Comparison of ENCODE assay signal across 11 cellular contexts in genomic region chr1:228163004-228163753, GRCh38. TPM values are rescaled to one million over a fixed set of nuclear protein-coding genes. Genes with fewer than 3 reads are reported as not detected.
A peak's percentile ranks its signal among the peaks of the same experiment; 100 is the strongest.
DNase-seq lines count a peak whose midpoint lies in the region; TF ChIP-seq lines count a peak whose summit lies in the region.
"Had no signal": no experiment of that assay in that cellular context is flagged by ENCODE, and none has a peak within 500 bp of the region (broad histone marks: within the 10 kb centered on the region; RNA-seq: fewer than 3 reads in every experiment).

No MANE protein-coding gene starts in this region.

- no peaks in the 10 kb centered on the region for H3K27me3 ChIP-seq in WERI-Rb-1 (ENCODE audit: insufficient read depth, low read depth, severe bottlenecking)
- H3K27me3 ChIP-seq in neuronal stem cell (ENCODE audit: control insufficient read depth in 3 of 3, insufficient read depth in 3 of 3, low read depth in 1 of 3, low read length in 3 of 3) = no peaks in the 10 kb centered on the region
- H3K27me3 ChIP-seq: Peyer's patch had no signal

- peak overlapping the region; percentile 86 for H2AK5ac ChIP-seq in neuronal stem cell (ENCODE audit: low read depth, low read length)

- no peak overlapping the region for H2BK120ac ChIP-seq in neuronal stem cell (ENCODE audit: low read depth, low read length)

- no peak overlapping the region for H3K4ac ChIP-seq in neuronal stem cell (ENCODE audit: low read length)

- H3K9me3 ChIP-seq in WERI-Rb-1 (ENCODE audit: severe bottlenecking) = no peaks in the 10 kb centered on the region
- no peaks in the 10 kb centered on the region for H3K9me3 ChIP-seq in neuronal stem cell (replicated peaks in 1 of 2; ENCODE audit: control insufficient read depth in 2 of 2, insufficient read depth in 1 of 2, low read depth in 1 of 2, low read length in 2 of 2)
- H3K9me3 ChIP-seq: Peyer's patch had no signal

- no peaks in the 10 kb centered on the region for H3K36me3 ChIP-seq in WERI-Rb-1
- H3K36me3 ChIP-seq in neuronal stem cell (replicated peaks in 1 of 2; ENCODE audit: control insufficient read depth in 2 of 2, insufficient read depth in 2 of 2, low read length in 2 of 2) = no peaks in the 10 kb centered on the region
- H3K36me3 ChIP-seq: Peyer's patch had no signal

- DNase-seq in AG20443 (ENCODE audit: low spot score) = peak; percentile 35
- DNase-seq in WERI-Rb-1 = no peak
- DNase-seq in fibroblast of pulmonary artery (ENCODE audit: low read depth) = peak; percentile 60
- no peak for DNase-seq in neuronal stem cell (ENCODE audit: low spot score)
- DNase-seq in NCI-H2171 treated with DMSO at 0.1 percent for 48 hours (lab: John Stamatoyannopoulos, UW) = no peak
- no peak for DNase-seq in activated gamma-delta T cell treated with Interleukin-2 at 50 U/mL for 16 hours
- DNase-seq in activated naive CD4-positive, alpha-beta T cell treated with anti-CD3 and anti-CD28 coated beads, Interleukin-2, amount 50 U/mL, for 16 hours = no peak
- no peak for DNase-seq in activated gamma-delta T cell (lab: John Stamatoyannopoulos, UW)
- DNase-seq: Karpas-422; stimulated activated CD4-positive, alpha-beta T cell treated with anti-CD3 and anti-CD28 coated beads, Interleukin-15, amount 100 ng/mL, for 24 hours had no signal

- H4K8ac ChIP-seq in neuronal stem cell (ENCODE audit: low read depth, low read length) = no peak overlapping the region

- H3K4me2 ChIP-seq in neuronal stem cell (ENCODE audit: insufficient read depth, low read length, poor library complexity, severe bottlenecking) = no peak overlapping the region

- peak overlapping the region; percentile 95 for H3K27ac ChIP-seq in WERI-Rb-1
- no peak overlapping the region for H3K27ac ChIP-seq in neuronal stem cell (replicated peaks; ENCODE audit: low read length)

- no peak overlapping the region for H4K91ac ChIP-seq in neuronal stem cell (ENCODE audit: low read depth, low read length, poor library complexity)

- H3K18ac ChIP-seq in neuronal stem cell (ENCODE audit: low read length) = peak overlapping the region; percentile 18

- H3K79me1 ChIP-seq in neuronal stem cell (ENCODE audit: low read depth, low read length) = peaks cover 3% of the 10 kb centered on the region

- no peak overlapping the region for H3K23ac ChIP-seq in neuronal stem cell (ENCODE audit: low read depth, low read length, poor library complexity)

- peaks cover 5 to 15% of the 10 kb centered on the region in 2 donors for H3K4me1 ChIP-seq in neuronal stem cell (ENCODE audit: control insufficient read depth in 2 of 2, insufficient read depth in 1 of 2, low read depth in 1 of 2, low read length in 2 of 2)

- no peak overlapping the region for H2AFZ ChIP-seq in neuronal stem cell (ENCODE audit: low read length)

- peak overlapping the region; percentile 10 for H2BK15ac ChIP-seq in neuronal stem cell (ENCODE audit: low read length)

- WGBS in neuronal stem cell (ENCODE audit: extremely low coverage in 2 of 2, insufficient read length in 2 of 2, insufficient replicate concordance in 1 of 2), 2 donors = no CpG with 5 or more reads among the region's 30 CpGs

- TF ChIP-seq CTCF in WERI-Rb-1 (IDR thresholded peaks at IDR 0.05; ENCODE audit: low read depth, low read length) (no peak), fibroblast of pulmonary artery (IDR thresholded peaks at IDR 0.05; ENCODE audit: low read length, missing control alignments) (no peak)

- H2BK5ac ChIP-seq in neuronal stem cell (ENCODE audit: low read length) = no peak overlapping the region

- no peak overlapping the region for H2BK12ac ChIP-seq in neuronal stem cell (ENCODE audit: low read length)

- no peak overlapping the region for H3K4me3 ChIP-seq in WERI-Rb-1 (ENCODE audit: low read depth, low read length)
- no peak overlapping the region for H3K4me3 ChIP-seq in fibroblast of pulmonary artery (replicated peaks; ENCODE audit: low read depth, low read length)
- no peak overlapping the region for H3K4me3 ChIP-seq in neuronal stem cell (ENCODE audit: low read length in 2 of 2)
- H3K4me3 ChIP-seq: Peyer's patch had no signal

- H3K14ac ChIP-seq in neuronal stem cell (ENCODE audit: low read length) = no peak overlapping the region

- peak overlapping the region; percentile 12 for H3K9ac ChIP-seq in neuronal stem cell (ENCODE audit: low read depth, low read length, poor library complexity)

RNA-seq across cellular contexts. Expression of gene IBA57, which starts 2.4 kb away (rescaled TPM):
- 1.3 TPM for polyA plus RNA-seq in neuronal stem cell (2013, experiment 1 of 2)
- 1.4 TPM for polyA plus RNA-seq in neuronal stem cell (2013, experiment 2 of 2)

RNA-seq across cellular contexts. Expression of gene GJC2, which starts 13.4 kb away (rescaled TPM):
- 0.24 TPM for polyA plus RNA-seq in neuronal stem cell (2013, experiment 1 of 2)
- polyA plus RNA-seq in neuronal stem cell (2013, experiment 2 of 2) = 0.17 TPM

RNA-seq across cellular contexts. Expression of gene GUK1, which starts 23.1 kb away (rescaled TPM):
- polyA plus RNA-seq in neuronal stem cell (2013, experiment 1 of 2) = 106 TPM
- polyA plus RNA-seq in neuronal stem cell (2013, experiment 2 of 2) = 98.6 TPM

RNA-seq across cellular contexts. Expression of gene OBSCN, which starts 44.7 kb away (rescaled TPM):
- 7.3 TPM for polyA plus RNA-seq in neuronal stem cell (2013, experiment 1 of 2)
- 7.9 TPM for polyA plus RNA-seq in neuronal stem cell (2013, experiment 2 of 2)

RNA-seq across cellular contexts. Expression of gene MRPL55, which starts 54.1 kb away (rescaled TPM):
- polyA plus RNA-seq in neuronal stem cell (2013, experiment 1 of 2) = 69.3 TPM
- 63.2 TPM for polyA plus RNA-seq in neuronal stem cell (2013, experiment 2 of 2)

Comparison
In these comparisons a context has a peak if more than half of its experiments do, and no peak if none do; other contexts are left out.
1. DNase-seq: peak in AG20443 (single experiment) and fibroblast of pulmonary artery (single experiment); none in WERI-Rb-1 (single experiment), neuronal stem cell (single experiment), NCI-H2171 treated with DMSO at 0.1 percent for 48 hours (single experiment), activated gamma-delta T cell treated with Interleukin-2 at 50 U/mL for 16 hours (single experiment), activated naive CD4-positive, alpha-beta T cell treated with anti-CD3 and anti-CD28 coated beads, Interleukin-2, amount 50 U/mL, for 16 hours (single experiment) and activated gamma-delta T cell (single experiment).